In the genomic region with DNA sequence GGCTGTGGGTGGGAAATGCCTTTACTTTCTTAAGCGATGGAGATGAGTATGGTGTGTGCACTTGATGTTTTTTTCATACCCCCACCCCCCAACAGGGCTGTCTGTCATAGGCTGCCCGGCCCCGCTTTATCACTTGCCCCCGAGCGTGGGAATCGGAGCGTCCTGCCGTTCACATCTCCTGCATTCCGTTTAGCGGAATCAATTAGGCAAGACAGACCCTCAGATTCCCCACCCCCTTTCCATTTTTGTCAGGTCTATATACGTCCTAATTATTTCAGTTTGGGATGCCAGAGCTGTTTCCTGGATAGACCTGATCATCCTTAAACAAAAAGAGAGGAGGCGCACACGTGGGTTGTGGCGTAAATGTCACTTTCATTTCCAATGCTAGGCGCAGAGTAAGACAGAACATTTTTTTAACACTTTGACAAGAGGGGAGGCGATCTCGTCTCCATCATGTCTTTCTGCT, we compare ENCODE assay signal across 14 cellular contexts.
DNase-seq lines count a peak whose midpoint lies in the region; ATAC-seq, FAIRE-seq and TF ChIP-seq lines count a peak whose summit lies in the region.
"Had no signal": no experiment of that assay in that cellular context is flagged by ENCODE, and none has a peak within 500 bp of the region (broad histone marks: within the 10 kb centered on the region; RNA-seq: fewer than 3 reads in every experiment).

No MANE protein-coding gene starts in this region.

- FAIRE-seq in D721Med (lab: Jason Lieb, UNC) = no peak
- FAIRE-seq: TTC549 had no signal

- peaks cover 50% of the 10 kb centered on the region for H3K27me3 ChIP-seq in DOHH2 (ENCODE audit: control insufficient read depth, low read length)
- H3K27me3 ChIP-seq in MG63 = no peaks in the 10 kb centered on the region

- H3K9me3 ChIP-seq in DOHH2 (ENCODE audit: control insufficient read depth, insufficient read depth, low read length) (no peaks in the 10 kb centered on the region), MG63 (no peaks in the 10 kb centered on the region)

- peaks cover 26 to 31% of the 10 kb centered on the region in 2 donors for H3K4me1 Mint-ChIP-seq in natural killer cell treated with Interleukin-12 subunit alpha and Interleukin-12 subunit beta and Interleukin-15 and Interleukin-18, amount 100 ng/mL, for 72 hours (ENCODE audit: low read depth in 2 of 2)

- peak overlapping the region; percentile 69 for H3K4me2 ChIP-seq in DOHH2 (ENCODE audit: low read length)

- H3K4me1 ChIP-seq in DOHH2 (ENCODE audit: control insufficient read depth, low read length) = peaks cover 82% of the 10 kb centered on the region

- peaks cover 40% of the 10 kb centered on the region for H3F3A ChIP-seq in DOHH2 (ENCODE audit: control insufficient read depth, insufficient read depth)

- H3K36me3 ChIP-seq in DOHH2 (ENCODE audit: control insufficient read depth, low read length) = no peaks in the 10 kb centered on the region
- peaks cover 51% of the 10 kb centered on the region for H3K36me3 ChIP-seq in MG63
- H3K36me3 ChIP-seq: spleen had no signal

- DNase-seq in MG63 = peak; percentile 57
- DNase-seq in astrocyte of the hippocampus (ENCODE audit: low read depth, low spot score) = peak; percentile 79
- no peak for DNase-seq in natural killer cell treated with Interleukin-12 subunit alpha and Interleukin-12 subunit beta and Interleukin-15 and Interleukin-18, amount 100 ng/mL, for 72 hours (ENCODE audit: low spot score)
- no peak for DNase-seq in D721Med (ENCODE audit: insufficient read length, low spot score)
- DNase-seq in AG08395 (ENCODE audit: low spot score) = no peak
- DNase-seq: DMS79; KG1; NCI-H524 treated with DMSO at 0.1 percent for 48 hours; spleen; stimulated activated naive CD4-positive, alpha-beta T cell had no signal

- TF ChIP-seq CTCF in DOHH2 (IDR thresholded peaks at IDR 0.05; ENCODE audit: low read depth, low read length, poor library complexity, severe bottlenecking) (no peak), D721Med (IDR thresholded peaks at IDR 0.05; ENCODE audit: insufficient read depth, missing control alignments) (no peak)

- peak overlapping the region; percentile 88 for H3K4me3 Mint-ChIP-seq in natural killer cell treated with Interleukin-12 subunit alpha and Interleukin-12 subunit beta and Interleukin-15 and Interleukin-18, amount 100 ng/mL, for 72 hours

- no peaks in the 10 kb centered on the region for H3K9me2 ChIP-seq in DOHH2 (replicated peaks; ENCODE audit: control insufficient read depth, low read length)

- peaks cover 12% of the 10 kb centered on the region for H3K36me3 Mint-ChIP-seq in natural killer cell treated with Interleukin-12 subunit alpha and Interleukin-12 subunit beta and Interleukin-15 and Interleukin-18, amount 100 ng/mL, for 72 hours

- ATAC-seq in natural killer cell treated with Interleukin-12 subunit alpha and Interleukin-12 subunit beta and Interleukin-15 and Interleukin-18, amount 100 ng/mL, for 72 hours = no peak
- ATAC-seq in HG02763 (IDR thresholded peaks at IDR 0.05; ENCODE audit: unreplicated experiment) (no peak), HG03045 (IDR thresholded peaks at IDR 0.05; ENCODE audit: unreplicated experiment) (no peak)

- H3K27ac ChIP-seq in DOHH2 (ENCODE audit: low read depth, low read length) = no peak overlapping the region
- H3K27ac ChIP-seq: spleen had no signal

- H3K9me3 Mint-ChIP-seq in natural killer cell treated with Interleukin-12 subunit alpha and Interleukin-12 subunit beta and Interleukin-15 and Interleukin-18, amount 100 ng/mL, for 72 hours = no peaks in the 10 kb centered on the region

- H3K4me3 ChIP-seq in DOHH2 (ENCODE audit: low read length) = peak overlapping the region; percentile 78
- peak overlapping the region; percentile 55 for H3K4me3 ChIP-seq in MG63

- peaks cover 6% of the 10 kb centered on the region for H4K20me1 ChIP-seq in DOHH2 (ENCODE audit: control insufficient read depth, insufficient read depth, low read depth, low read length)

- H3K79me2 ChIP-seq in DOHH2 (ENCODE audit: control insufficient read depth, low read length) = peaks cover 32% of the 10 kb centered on the region

- H3K27ac Mint-ChIP-seq in natural killer cell treated with Interleukin-12 subunit alpha and Interleukin-12 subunit beta and Interleukin-15 and Interleukin-18, amount 100 ng/mL, for 72 hours = no peak overlapping the region

- H3K27me3 Mint-ChIP-seq in natural killer cell treated with Interleukin-12 subunit alpha and Interleukin-12 subunit beta and Interleukin-15 and Interleukin-18, amount 100 ng/mL, for 72 hours = peaks cover 57 to 85% of the 10 kb centered on the region in 2 donors

Comparison
In these comparisons a context has a peak if more than half of its experiments do, and no peak if none do; other contexts are left out.
1. DNase-seq: peak in MG63 (single experiment) and astrocyte of the hippocampus (single experiment); none in natural killer cell treated with Interleukin-12 subunit alpha and Interleukin-12 subunit beta and Interleukin-15 and Interleukin-18, amount 100 ng/mL, for 72 hours (single experiment), D721Med (single experiment) and AG08395 (single experiment).